Comparison of ENCODE assay signal across 9 cellular contexts in genomic region chr7:101733713-101734475, GRCh38.
DNase-seq lines count a peak whose midpoint lies in the region; ATAC-seq lines count a peak whose summit lies in the region.
"Had no signal": no experiment of that assay in that cellular context is flagged by ENCODE, and none has a peak within 500 bp of the region (broad histone marks: within the 10 kb centered on the region; RNA-seq: fewer than 3 reads in every experiment).

No MANE protein-coding gene starts in this region.

- peaks cover 0 to 7% of the 10 kb centered on the region in 2 donors for H3K36me3 Mint-ChIP-seq in naive B cell

- peak overlapping the region in 7 of 8 donors; percentile 25 to 78 (median 59) for H3K4me3 Mint-ChIP-seq in naive B cell
- H3K4me3 Mint-ChIP-seq: T-helper 1 cell treated with Interleukin-12 subunit alpha and Interleukin-12 subunit beta and Interleukin-4 antibody, amounts not matched to agents 30 μg/mL and 1 μg/mL, for 36 hours had no signal

- peaks cover 7 to 12% (median 9%) of the 10 kb centered on the region in 3 donors for H3K4me1 Mint-ChIP-seq in naive B cell

- H3K9me3 Mint-ChIP-seq in naive B cell, result peaks cover 0 to 3% (median 0%) of the 10 kb centered on the region in 7 donors
- H3K9me3 Mint-ChIP-seq: T-helper 1 cell treated with Interleukin-12 subunit alpha and Interleukin-12 subunit beta and Interleukin-4 antibody, amounts not matched to agents 30 μg/mL and 1 μg/mL, for 36 hours had no signal

- ATAC-seq in GM21515 (IDR thresholded peaks at IDR 0.05; ENCODE audit: unreplicated experiment) (peak; percentile 58), naive B cell (ENCODE audit: low read depth in 2 of 2) (no peak), HG03457 (IDR thresholded peaks at IDR 0.05; ENCODE audit: unreplicated experiment) (no peak), HG02973 (IDR thresholded peaks at IDR 0.05; ENCODE audit: unreplicated experiment) (no peak)

- H3K27me3 Mint-ChIP-seq in naive B cell, result peaks cover 0 to 10% (median 4%) of the 10 kb centered on the region in 3 donors

- DNase-seq in NCI-H82 treated with DMSO at 0.1 percent for 48 hours (lab: John Stamatoyannopoulos, UW; ENCODE audit: unreplicated experiment) (peak; percentile 60), ecto neural progenitor cell (ENCODE audit: low spot score) (peak; percentile 79), naive B cell (no peak), mesenteric fat pad (ENCODE audit: low spot score) (no peak)
- no peak for DNase-seq in central memory CD4-positive, alpha-beta T cell

- H3K27ac Mint-ChIP-seq in naive B cell, result peak overlapping the region in 2 of 6 donors; percentile 69 to 73
- H3K27ac Mint-ChIP-seq: T-helper 1 cell treated with Interleukin-12 subunit alpha and Interleukin-12 subunit beta and Interleukin-4 antibody, amounts not matched to agents 30 μg/mL and 1 μg/mL, for 36 hours had no signal

Comparison
In these comparisons a context has a peak if more than half of its experiments do, and no peak if none do; other contexts are left out.
1. DNase-seq: peak in NCI-H82 treated with DMSO at 0.1 percent for 48 hours (single experiment) and ecto neural progenitor cell (single experiment); none in naive B cell (single experiment), mesenteric fat pad (single experiment) and central memory CD4-positive, alpha-beta T cell (single experiment).